In the genomic region with DNA sequence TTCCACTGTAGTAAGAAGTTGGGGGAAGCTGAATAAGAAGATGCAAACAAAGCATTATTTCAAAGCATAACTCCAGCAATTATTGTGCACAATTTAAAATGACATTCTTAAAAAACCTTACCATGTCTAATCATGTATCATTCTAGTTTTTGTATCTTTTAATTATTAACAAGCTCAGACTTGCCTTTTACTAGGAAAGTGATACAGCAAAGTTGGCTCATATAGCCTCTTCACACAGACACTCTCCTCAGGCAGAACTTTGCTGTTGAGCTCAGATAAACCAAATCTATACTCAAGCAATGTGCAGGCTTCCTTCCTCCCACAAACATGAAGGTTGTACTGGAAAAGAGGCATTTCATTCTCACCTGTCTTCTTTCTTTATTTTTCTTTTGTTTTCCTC, we compare ENCODE assay signal across 17 cellular contexts.
"Had no signal": no experiment of that assay in that cellular context is flagged by ENCODE, and none has a peak within 500 bp of the region (broad histone marks: within the 10 kb centered on the region; RNA-seq: fewer than 3 reads in every experiment).

No MANE protein-coding gene starts in this region.

- H3K27me3 ChIP-seq: colonic mucosa, heart left ventricle, right atrium auricular region, stomach, transverse colon had no signal

- FAIRE-seq: frontal cortex, small intestine had no signal

- DNase-seq: colonic mucosa; dermis blood vessel endothelial cell; heart left ventricle; hippocampal formation; kidney glomerular epithelial cell; mucosa of descending colon; naive thymus-derived CD8-positive, alpha-beta T cell; posterior cingulate gyrus; small intestine; stimulated activated CD4-positive, alpha-beta T cell treated with anti-CD3 and anti-CD28 coated beads, Interleukin-12 subunit alpha, Interleukin-12 subunit beta, amount 100 ng/mL, for 4 hours; stimulated activated naive CD4-positive, alpha-beta T cell; stomach; substantia nigra; transverse colon had no signal

- H3K36me3 ChIP-seq: colonic mucosa, heart left ventricle, right atrium auricular region, stomach, thoracic aorta, transverse colon had no signal

- H3K9me3 ChIP-seq: colonic mucosa, heart left ventricle, mucosa of descending colon, right atrium auricular region, stomach, thoracic aorta, transverse colon had no signal

- H3K27ac ChIP-seq: colonic mucosa, heart left ventricle, right atrium auricular region, stomach, thoracic aorta, transverse colon had no signal

- H3K4me3 ChIP-seq: colonic mucosa, heart left ventricle, mucosa of descending colon, right atrium auricular region, stomach, thoracic aorta, transverse colon had no signal
